In genomic region chr17:5706835-5707234, GRCh38 we compare ENCODE assay signal across 8 cellular contexts.
DNase-seq lines count a peak whose midpoint lies in the region; ATAC-seq and TF ChIP-seq lines count a peak whose summit lies in the region.

No MANE protein-coding gene starts in this region.

- H2AFZ ChIP-seq in MM.1S (ENCODE audit: low read length): no peak overlapping the region

- peak; percentile 63 for DNase-seq in EH (ENCODE audit: low read depth)
- DNase-seq in MM.1S: peak; percentile 54
- DNase-seq in T-helper 17 cell: peak; percentile 20 to 46 (median 29)
- DNase-seq in astrocyte of the spinal cord (ENCODE audit: low read depth, low spot score): peak; percentile 56
- DNase-seq in iris pigment epithelial cell (ENCODE audit: low read depth): peak; percentile 58
- DNase-seq in stimulated activated CD4-positive, alpha-beta T cell treated with anti-CD3 and anti-CD28 coated beads, Interleukin-1b, Interleukin-23, amount 100 ng/mL, for 1 hour (ENCODE audit: low read depth in 2 of 2): peak; percentile 19 to 38

- H3F3A ChIP-seq in MM.1S (ENCODE audit: insufficient read depth, low read length): no peaks in the 10 kb centered on the region

- no peaks in the 10 kb centered on the region for H3K79me2 ChIP-seq in MM.1S (ENCODE audit: low read length)

- H3K27ac ChIP-seq in MM.1S (ENCODE audit: low read length): no peak overlapping the region

- in situ Hi-C loops in astrocyte of the spinal cord (cut with HindIII; ENCODE audit: low sequenced_read_pairs): no loop called here

- no peaks in the 10 kb centered on the region for H3K36me3 ChIP-seq in MM.1S (replicated peaks; ENCODE audit: insufficient read depth, low read length)

- ATAC-seq in T-helper 17 cell (peak; percentile 61), HG03108 (IDR thresholded peaks at IDR 0.05; ENCODE audit: unreplicated experiment) (no peak), HG03571 (IDR thresholded peaks at IDR 0.05; ENCODE audit: unreplicated experiment) (no peak)

- no peaks in the 10 kb centered on the region for H4K20me1 ChIP-seq in MM.1S (ENCODE audit: insufficient read depth, low read length)

- no peak overlapping the region for H3K27ac Mint-ChIP-seq in T-helper 17 cell

- no peak overlapping the region for H3K9ac ChIP-seq in MM.1S (ENCODE audit: low read length)

- peaks cover 42% of the 10 kb centered on the region for H3K27me3 Mint-ChIP-seq in T-helper 17 cell

- H3K4me3 Mint-ChIP-seq in T-helper 17 cell: no peak overlapping the region

- no peak overlapping the region for H3K4me3 ChIP-seq in MM.1S (ENCODE audit: low read length)
- H3K4me3 ChIP-seq in astrocyte of the spinal cord (ENCODE audit: low read depth, low read length): no peak overlapping the region

- no peaks in the 10 kb centered on the region for H3K4me1 ChIP-seq in MM.1S (ENCODE audit: low read length)

- H3K4me1 Mint-ChIP-seq in T-helper 17 cell: no peaks in the 10 kb centered on the region

- H3K36me3 Mint-ChIP-seq in T-helper 17 cell (ENCODE audit: low read depth): no peaks in the 10 kb centered on the region

- no peaks in the 10 kb centered on the region for H3K9me3 ChIP-seq in MM.1S (replicated peaks; ENCODE audit: insufficient read depth, low read length)
- no peaks in the 10 kb centered on the region for H3K9me3 ChIP-seq in T-helper 17 cell (ENCODE audit: control insufficient read depth, low read length, poor library complexity, severe bottlenecking)

- H3K9me2 ChIP-seq in MM.1S (replicated peaks; ENCODE audit: insufficient read depth, low read length): no peaks in the 10 kb centered on the region

- no peak overlapping the region for H3K4me2 ChIP-seq in MM.1S (ENCODE audit: low read depth, low read length)

- peak; percentile 77 for TF ChIP-seq CTCF in MM.1S (IDR thresholded peaks at IDR 0.05; ENCODE audit: low read length)
- peak; percentile 87 for TF ChIP-seq CTCF in astrocyte of the spinal cord (IDR thresholded peaks at IDR 0.05; ENCODE audit: low read depth, low read length)

- no peaks in the 10 kb centered on the region for H3K27me3 ChIP-seq in MM.1S (replicated peaks; ENCODE audit: insufficient read depth, low read length)
